Comparison of ENCODE assay signal across 15 cellular contexts in genomic region chr20:45861157-45862075, GRCh38. TPM values are rescaled to one million over a fixed set of nuclear protein-coding genes. Genes with fewer than 3 reads are reported as not detected.
DNase-seq lines count a peak whose midpoint lies in the region; ATAC-seq and TF ChIP-seq lines count a peak whose summit lies in the region.
"Had no signal": no experiment of that assay in that cellular context is flagged by ENCODE, and none has a peak within 500 bp of the region (broad histone marks: within the 10 kb centered on the region; RNA-seq: fewer than 3 reads in every experiment).

No MANE protein-coding gene starts in this region.

- TF ChIP-seq CTCF in VCaP (conservative IDR thresholded peaks at IDR 0.05), result no peak

- H3K27ac ChIP-seq in VCaP, result peak overlapping the region; percentile 49

- intact Hi-C loops in sciatic nerve (cut with DNase I), result no loop called here

- peak; percentile 13 for DNase-seq in NCI-H2227 (lab: John Stamatoyannopoulos, UW; ENCODE audit: unreplicated experiment)
- DNase-seq in NCI-H2227 treated with DMSO at 0.1 percent for 48 hours (lab: John Stamatoyannopoulos, UW), result no peak
- peak; percentile 66 for DNase-seq in NCI-H2029 (lab: John Stamatoyannopoulos, UW)
- DNase-seq in sciatic nerve (ENCODE audit: low spot score), result peak; percentile 45
- no peak for DNase-seq in T-helper 1 cell
- DNase-seq in SIG-M5 (lab: John Stamatoyannopoulos, UW), result no peak
- no peak for DNase-seq in NCI-H526 treated with DMSO at 0.1 percent for 48 hours (lab: John Stamatoyannopoulos, UW)
- DNase-seq: activated naive CD8-positive, alpha-beta T cell treated with anti-CD3 and anti-CD28 coated beads, Interleukin-2, amount 10 ng/mL, durations not matched to agents 7 days and 5 days; DND-41; H7; immature natural killer cell; Karpas-422; stimulated activated CD4-positive, alpha-beta T cell treated with anti-CD3 and anti-CD28 coated beads, Interleukin-2, amount 100 ng/mL, for 24 hours had no signal

- no peak for ATAC-seq in sciatic nerve
- ATAC-seq: stimulated activated effector memory CD8-positive, alpha-beta T cell treated with anti-CD3 and anti-CD28 coated beads, Interleukin-12 subunit alpha, Interleukin-12 subunit beta, amount 100 ng/mL, for 72 hours had no signal

RNA-seq across cellular contexts. Expression of gene ZSWIM3, which starts 4.0 kb away (rescaled TPM):
- 3.8 TPM for total RNA-seq in sciatic nerve

RNA-seq across cellular contexts. Expression of gene ACOT8, which starts 4.2 kb away (rescaled TPM):
- total RNA-seq in sciatic nerve, result 19.7 TPM

RNA-seq across cellular contexts. Expression of gene ZSWIM1, which starts 19.6 kb away (rescaled TPM):
- total RNA-seq in sciatic nerve, result 8.1 TPM

RNA-seq across cellular contexts. Expression of gene SPATA25, which starts 26.0 kb away (rescaled TPM):
- total RNA-seq in sciatic nerve, result 2.8 TPM

RNA-seq across cellular contexts. Expression of gene SNX21, which starts 27.8 kb away (rescaled TPM):
- 52.6 TPM for total RNA-seq in sciatic nerve

Comparison
In these comparisons a context has a peak if more than half of its experiments do, and no peak if none do; other contexts are left out.
1. DNase-seq: peak in NCI-H2227 (single experiment), NCI-H2029 (single experiment) and sciatic nerve (single experiment); none in NCI-H2227 treated with DMSO at 0.1 percent for 48 hours (single experiment), T-helper 1 cell (0 of 5), SIG-M5 (single experiment) and NCI-H526 treated with DMSO at 0.1 percent for 48 hours (single experiment).